Comparison of ENCODE assay signal across 18 cellular contexts in the genomic region with DNA sequence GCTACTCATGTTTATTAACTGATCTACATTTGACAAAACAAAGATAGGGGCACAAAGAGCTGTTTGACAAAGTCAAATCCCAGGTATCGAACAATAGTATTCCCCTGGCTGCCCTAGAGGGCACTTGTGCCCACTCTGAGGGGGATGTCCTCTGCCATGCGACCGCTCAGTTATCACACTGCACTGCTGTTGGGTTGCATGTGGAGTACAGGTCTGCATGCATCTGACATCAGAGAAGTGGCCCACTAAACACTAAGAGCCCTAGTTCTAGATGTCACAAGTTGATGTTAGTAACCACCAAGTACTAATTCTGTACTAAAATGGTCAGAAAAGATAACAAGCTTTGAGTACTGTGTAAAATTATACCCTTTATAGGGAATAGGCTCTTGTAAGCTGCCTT. TPM values are rescaled to one million over a fixed set of nuclear protein-coding genes. Genes with fewer than 3 reads are reported as not detected.
DNase-seq lines count a peak whose midpoint lies in the region; ATAC-seq and TF ChIP-seq lines count a peak whose summit lies in the region.
"Had no signal": no experiment of that assay in that cellular context is flagged by ENCODE, and none has a peak within 500 bp of the region (broad histone marks: within the 10 kb centered on the region; RNA-seq: fewer than 3 reads in every experiment).

No MANE protein-coding gene starts in this region.

- no peak overlapping the region for H3K23ac ChIP-seq in trophoblast cell (ENCODE audit: low read length)

- ATAC-seq in Right ventricle myocardium inferior (peak; percentile 44), left cardiac atrium (no peak), memory B cell (ENCODE audit: low read depth) (no peak)
- ATAC-seq: HCT116 had no signal

- intact Hi-C loops in Right ventricle myocardium inferior (cut with DNase I): no loop called here
- intact Hi-C loops in left cardiac atrium (cut with DNase I): no loop called here

- no peaks in the 10 kb centered on the region for H3K27me3 ChIP-seq in trophoblast cell (ENCODE audit: insufficient read depth, low read length)
- H3K27me3 ChIP-seq: BE2C had no signal

- no peak overlapping the region for H3K4me3 ChIP-seq in HEK293 (ENCODE audit: low read depth, low read length)
- no peak overlapping the region for H3K4me3 ChIP-seq in trophoblast cell (ENCODE audit: low read depth, low read length)
- H3K4me3 ChIP-seq: GM23248 had no signal

- DNase-seq in Right ventricle myocardium inferior (ENCODE audit: missing footprints) (no peak), left cardiac atrium (no peak), memory B cell (ENCODE audit: low spot score in 2 of 2) (no peak), trophoblast cell (no peak), SKM-1 treated with dmso at 0.1 percent for 144 hours (lab: John Stamatoyannopoulos, UW; ENCODE audit: unreplicated experiment) (no peak), ACHN (no peak)
- DNase-seq in activated CD8-positive, alpha-beta memory T cell treated with anti-CD3 and anti-CD28 coated beads, Interleukin-2, amount 50 U/mL, for 4 hours: no peak
- DNase-seq: BE2C; CD4-positive, alpha-beta memory T cell; COR-L47; DMS153; DMS79 treated with DMSO at 0.1 percent for 48 hours; EL; GM23248 had no signal

- in situ Hi-C loops in ACHN (cut with HindIII; ENCODE audit: low pct_ligation_motif_present, low pct_unique_long_range_greater_than_20kb, low sequenced_read_pairs): no loop called here

- H2BK5ac ChIP-seq in trophoblast cell (ENCODE audit: low read depth, low read length, poor library complexity): peak overlapping the region; percentile 57

- H4K91ac ChIP-seq in trophoblast cell (ENCODE audit: low read depth, low read length): peak overlapping the region; percentile 76

- H3K79me2 ChIP-seq in trophoblast cell (ENCODE audit: control insufficient read depth, insufficient read depth, low read length, poor library complexity): peaks cover 6% of the 10 kb centered on the region

- no peaks in the 10 kb centered on the region for H3K9me3 ChIP-seq in HEK293 (ENCODE audit: control insufficient read depth, insufficient read depth, low read depth, low read length)
- H3K9me3 ChIP-seq in trophoblast cell (ENCODE audit: insufficient read depth, low read depth, low read length): no peaks in the 10 kb centered on the region
- H3K9me3 ChIP-seq: BE2C had no signal

- H4K12ac ChIP-seq in trophoblast cell (ENCODE audit: low read depth, low read length): no peak overlapping the region

- H3K14ac ChIP-seq in trophoblast cell (ENCODE audit: low read length): peak overlapping the region; percentile 92

- POLR2A ChIA-PET in HEK293 (lab: Yijun Ruan, JAX): no interaction called here

- no peak overlapping the region for H3K4me2 ChIP-seq in trophoblast cell (ENCODE audit: low read length)

- H3K36me3 ChIP-seq in HEK293 (ENCODE audit: control insufficient read depth in 2 of 2, insufficient read depth in 1 of 2, low read length in 2 of 2) (peaks cover 3 to 16% of the 10 kb centered on the region in 2 experiments; a peak in 2 of 3 replicates), trophoblast cell (ENCODE audit: control insufficient read depth in 1 of 2, insufficient read depth in 2 of 2, low read length in 2 of 2) (peaks cover 5 to 9% of the 10 kb centered on the region in 2 experiments)

- peaks cover 30% of the 10 kb centered on the region for H3K36me3 Mint-ChIP-seq in memory B cell

- H3K9me3 Mint-ChIP-seq in memory B cell: peaks cover 4% of the 10 kb centered on the region

- H2BK120ac ChIP-seq in trophoblast cell (ENCODE audit: insufficient read depth, low read length, poor library complexity): peak overlapping the region; percentile 91

- H3K27ac ChIP-seq in HEK293 (ENCODE audit: extremely low read depth, low read depth, low read length): no peak overlapping the region
- H3K27ac ChIP-seq in trophoblast cell (ENCODE audit: low read depth, low read length): no peak overlapping the region
- H3K27ac ChIP-seq: C4-2B, GM23248 had no signal

- peaks cover 13% of the 10 kb centered on the region for H3K79me1 ChIP-seq in trophoblast cell (ENCODE audit: low read length)

- WGBS in trophoblast cell (ENCODE audit: extremely low coverage, insufficient coverage, insufficient read length): no CpG with 5 or more reads among the region's 3 CpGs

- CTCF ChIA-PET in HEK293 (lab: Yijun Ruan, JAX): interaction anchor here (0.6 to 1.4 kb wide), 2 partner anchors 14 to 84 kb away, joined by 3 to 4 read pairs; no protein-coding TSS in a partner anchor

- TF ChIP-seq CTCF in HEK293 (tag by site-specific recombination; IDR thresholded peaks at IDR 0.05): no peak

- no peak overlapping the region for H3K9ac ChIP-seq in trophoblast cell (ENCODE audit: low read length)
- H3K9ac ChIP-seq: GM23248 had no signal

- H2AFZ ChIP-seq in trophoblast cell (ENCODE audit: insufficient read depth, low read length, poor library complexity): no peak overlapping the region
- H2AFZ ChIP-seq: GM23248 had no signal

- H4K8ac ChIP-seq in trophoblast cell (ENCODE audit: low read depth, low read length): peak overlapping the region; percentile 23

- H3K4me3 Mint-ChIP-seq in memory B cell: no peak overlapping the region
- H3K4me3 Mint-ChIP-seq: CD4-positive, alpha-beta memory T cell had no signal

- peak overlapping the region; percentile 95 for H3K18ac ChIP-seq in trophoblast cell (ENCODE audit: low read length)

- peak overlapping the region; percentile 82 for H2AK5ac ChIP-seq in trophoblast cell (ENCODE audit: low read length)

- peaks cover 5% of the 10 kb centered on the region for H3K4me1 Mint-ChIP-seq in memory B cell

- H3K4me1 ChIP-seq in HEK293 (ENCODE audit: control insufficient read depth, insufficient read depth, low read length) (no peaks in the 10 kb centered on the region), trophoblast cell (ENCODE audit: control insufficient read depth in 1 of 2, insufficient read depth in 2 of 2, low read length in 2 of 2) (peaks cover 9 to 10% of the 10 kb centered on the region in 2 experiments)
- H3K4me1 ChIP-seq: BE2C had no signal

- H2BK12ac ChIP-seq in trophoblast cell (ENCODE audit: low read length): peak overlapping the region; percentile 99

- H3K4ac ChIP-seq in trophoblast cell (ENCODE audit: low read depth, low read length): no peak overlapping the region

- no peaks in the 10 kb centered on the region for H3K27me3 Mint-ChIP-seq in memory B cell
- H3K27me3 Mint-ChIP-seq: CD4-positive, alpha-beta memory T cell had no signal

- peak overlapping the region; percentile 58 for H3K27ac Mint-ChIP-seq in memory B cell

TF ChIP-seq in HEK293, 187 proteins besides CTCF, POLR2A, EP300 and RAD21:
- TF ChIP-seq, protein P1, sequence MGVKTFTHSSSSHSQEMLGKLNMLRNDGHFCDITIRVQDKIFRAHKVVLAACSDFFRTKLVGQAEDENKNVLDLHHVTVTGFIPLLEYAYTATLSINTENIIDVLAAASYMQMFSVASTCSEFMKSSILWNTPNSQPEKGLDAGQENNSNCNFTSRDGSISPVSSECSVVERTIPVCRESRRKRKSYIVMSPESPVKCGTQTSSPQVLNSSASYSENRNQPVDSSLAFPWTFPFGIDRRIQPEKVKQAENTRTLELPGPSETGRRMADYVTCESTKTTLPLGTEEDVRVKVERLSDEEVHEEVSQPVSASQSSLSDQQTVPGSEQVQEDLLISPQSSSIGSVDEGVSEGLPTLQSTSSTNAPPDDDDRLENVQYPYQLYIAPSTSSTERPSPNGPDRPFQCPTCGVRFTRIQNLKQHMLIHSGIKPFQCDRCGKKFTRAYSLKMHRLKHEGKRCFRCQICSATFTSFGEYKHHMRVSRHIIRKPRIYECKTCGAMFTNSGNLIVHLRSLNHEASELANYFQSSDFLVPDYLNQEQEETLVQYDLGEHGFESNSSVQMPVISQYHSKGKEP (tag by site-specific recombination; IDR thresholded peaks at IDR 0.05): peak; percentile 63; the same call in 1 of the 2 replicates
- TF ChIP-seq ZNF146 (tag by site-specific recombination; IDR thresholded peaks at IDR 0.05): no peak

RNA-seq across cellular contexts. Expression of a gene that starts 20.1 kb away (rescaled TPM):
- 6.5 TPM for total RNA-seq in Right ventricle myocardium inferior
- total RNA-seq in left cardiac atrium: 1 to 10 TPM; 4.9 to 5.7 TPM
- polyA plus RNA-seq in trophoblast cell (2013): 0.25 and 0.55 TPM in 2 replicates
- total RNA-seq: A172 had no signal
